In genomic region chr13:84649853-84650252, GRCh38 we compare ENCODE assay signal across 21 cellular contexts.
DNase-seq lines count a peak whose midpoint lies in the region; ATAC-seq and TF ChIP-seq lines count a peak whose summit lies in the region.
"Had no signal": no experiment of that assay in that cellular context is flagged by ENCODE, and none has a peak within 500 bp of the region (broad histone marks: within the 10 kb centered on the region; RNA-seq: fewer than 3 reads in every experiment).

No MANE protein-coding gene starts in this region.

- H3K36me3 ChIP-seq in mammary epithelial cell (ENCODE audit: insufficient read depth, low read length) (no peaks in the 10 kb centered on the region), osteoblast (ENCODE audit: insufficient read depth, low read length) (no peaks in the 10 kb centered on the region)
- H3K36me3 ChIP-seq: thoracic aorta had no signal

- BruUV-seq in mammary epithelial cell (replicated peaks; lab: Mats Ljungman, UMichigan) (no TSS peak), MCF 10A (replicated peaks; lab: Mats Ljungman, UMichigan) (no TSS peak)

- dilution Hi-C loops in mammary epithelial cell (cut with HindIII; ENCODE audit: low sequenced_read_pairs) = no loop called here

- WGBS in mammary epithelial cell (ENCODE audit: low coverage, missing lambda C conversion rate) = 57% methylated on average over 4 of the region's 4 CpGs

- no peak overlapping the region for H3K4me3 ChIP-seq in mammary epithelial cell (replicated peaks in 1 of 3; ENCODE audit: insufficient read depth in 1 of 3, low read depth in 2 of 3, low read length in 3 of 3)
- no peak overlapping the region for H3K4me3 ChIP-seq in fibroblast of pulmonary artery (replicated peaks; ENCODE audit: low read depth, low read length)
- H3K4me3 ChIP-seq in osteoblast (ENCODE audit: insufficient read depth, low read length) = no peak overlapping the region
- H3K4me3 ChIP-seq: thoracic aorta had no signal

- no peak overlapping the region for H3K9ac ChIP-seq in mammary epithelial cell (ENCODE audit: insufficient read depth, low read length)
- H3K9ac ChIP-seq: parathyroid adenoma had no signal

- in situ Hi-C loops in mammary epithelial cell (cut with MboI; ENCODE audit: low sequenced_read_pairs in 2 of 2) = no loop called here

- H3K27ac Mint-ChIP-seq in MCF 10A (ENCODE audit: low read depth, unreplicated experiment) = no peak overlapping the region
- no peak overlapping the region for H3K27ac Mint-ChIP-seq in activated T-helper 2 cell treated with anti-CD3 and anti-CD28 coated beads, Interferon-gamma antibody, Interleukin-2, Interleukin-4, amounts not matched to agents 10 μg/mL and 5 μg/mL and 100 μg/mL, durations not matched to agents 14 hours and 24 hours and 36 hours
- H3K27ac Mint-ChIP-seq: CD14-positive monocyte; dendritic cell treated with granulocyte-macrophage colony-stimulating factor and Interleukin-4, amounts not matched to agents 40 ng/mL and 50 ng/mL, for 4 days; natural killer cell; stimulated activated naive B cell treated with anti-CD40 and anti-IgM and Interleukin-4, amounts not matched to agents 10 μg/mL and 1 μg/mL and 100 μg/mL, for 72 hours; T-cell had no signal

- CTCF ChIA-PET in mammary epithelial cell (lab: Charles Lee; ENCODE audit: low non-redundant PET) = no interaction called here
- CTCF ChIA-PET in MCF 10A (lab: Yijun Ruan, JAX) = no interaction called here

- H3K79me2 ChIP-seq in mammary epithelial cell (ENCODE audit: insufficient read depth, low read length) = no peaks in the 10 kb centered on the region
- no peaks in the 10 kb centered on the region for H3K79me2 ChIP-seq in osteoblast (ENCODE audit: insufficient read depth, low read length)
- H3K79me2 ChIP-seq: parathyroid adenoma had no signal

- TF ChIP-seq CTCF in mammary epithelial cell (conservative IDR thresholded peaks at IDR 0.05 in 1 of 2, IDR thresholded peaks at IDR 0.05 in 1 of 2; ENCODE audit: extremely low read depth in 1 of 2, insufficient read depth in 1 of 2, low read depth in 1 of 2, low read length in 2 of 2) (no peak), MCF 10A (IDR thresholded peaks at IDR 0.05; ENCODE audit: unreplicated experiment) (no peak), fibroblast of pulmonary artery (IDR thresholded peaks at IDR 0.05; ENCODE audit: low read length, missing control alignments) (no peak), osteoblast (IDR thresholded peaks at IDR 0.05; ENCODE audit: extremely low read depth, low read depth, low read length) (no peak)

- no peaks in the 10 kb centered on the region for H4K20me1 ChIP-seq in mammary epithelial cell (ENCODE audit: insufficient read depth, low read length)
- no peaks in the 10 kb centered on the region for H4K20me1 ChIP-seq in osteoblast (ENCODE audit: insufficient read depth, low read length)

- intact Hi-C loops in mammary epithelial cell (cut with micrococcal nuclease) (no loop called here), MCF 10A (cut with micrococcal nuclease) (no loop called here)
- intact Hi-C loops in activated T-helper 2 cell treated with anti-CD3 and anti-CD28 coated beads, Interferon-gamma antibody, Interleukin-2, Interleukin-4, amounts not matched to agents 10 μg/mL and 5 μg/mL and 100 μg/mL, durations not matched to agents 14 hours and 24 hours and 36 hours (cut with micrococcal nuclease) = no loop called here

- H2AFZ ChIP-seq in mammary epithelial cell (ENCODE audit: low read depth, low read length) = no peak overlapping the region
- H2AFZ ChIP-seq in osteoblast (ENCODE audit: low read length) = peak overlapping the region; percentile 16
- H2AFZ ChIP-seq: parathyroid adenoma had no signal

- no peak overlapping the region for H3K4me3 Mint-ChIP-seq in MCF 10A (ENCODE audit: unreplicated experiment)
- no peak overlapping the region for H3K4me3 Mint-ChIP-seq in activated T-cell treated with anti-CD3 and anti-CD28 coated beads, Interleukin-2, amount 50 U/mL, for 4 hours
- H3K4me3 Mint-ChIP-seq in activated T-helper 2 cell treated with anti-CD3 and anti-CD28 coated beads, Interferon-gamma antibody, Interleukin-2, Interleukin-4, amounts not matched to agents 10 μg/mL and 5 μg/mL and 100 μg/mL, durations not matched to agents 14 hours and 24 hours and 36 hours (ENCODE audit: low read depth) = no peak overlapping the region
- H3K4me3 Mint-ChIP-seq: CD14-positive monocyte; dendritic cell treated with granulocyte-macrophage colony-stimulating factor and Interleukin-4, amounts not matched to agents 40 ng/mL and 50 ng/mL, for 4 days; natural killer cell; stimulated activated naive B cell treated with anti-CD40 and anti-IgM and Interleukin-4, amounts not matched to agents 10 μg/mL and 1 μg/mL and 100 μg/mL, for 72 hours; T-cell had no signal

- H3K27me3 ChIP-seq in mammary epithelial cell (ENCODE audit: insufficient read depth, low read length) = no peaks in the 10 kb centered on the region
- H3K27me3 ChIP-seq in osteoblast (ENCODE audit: insufficient read depth, low read length) = no peaks in the 10 kb centered on the region

- H3K9me3 Mint-ChIP-seq in MCF 10A (ENCODE audit: unreplicated experiment) = peaks cover 7% of the 10 kb centered on the region
- H3K9me3 Mint-ChIP-seq in activated T-cell treated with anti-CD3 and anti-CD28 coated beads, Interleukin-2, amount 50 U/mL, for 4 hours = no peaks in the 10 kb centered on the region
- H3K9me3 Mint-ChIP-seq in activated T-helper 2 cell treated with anti-CD3 and anti-CD28 coated beads, Interferon-gamma antibody, Interleukin-2, Interleukin-4, amounts not matched to agents 10 μg/mL and 5 μg/mL and 100 μg/mL, durations not matched to agents 14 hours and 24 hours and 36 hours = no peaks in the 10 kb centered on the region
- H3K9me3 Mint-ChIP-seq: dendritic cell treated with granulocyte-macrophage colony-stimulating factor and Interleukin-4, amounts not matched to agents 40 ng/mL and 50 ng/mL, for 4 days had no signal

- H3K36me3 Mint-ChIP-seq in MCF 10A (ENCODE audit: insufficient read depth, unreplicated experiment) = peaks cover 7% of the 10 kb centered on the region
- no peaks in the 10 kb centered on the region for H3K36me3 Mint-ChIP-seq in activated T-cell treated with anti-CD3 and anti-CD28 coated beads, Interleukin-2, amount 50 U/mL, for 4 hours (ENCODE audit: insufficient read depth)
- H3K36me3 Mint-ChIP-seq in activated T-helper 2 cell treated with anti-CD3 and anti-CD28 coated beads, Interferon-gamma antibody, Interleukin-2, Interleukin-4, amounts not matched to agents 10 μg/mL and 5 μg/mL and 100 μg/mL, durations not matched to agents 14 hours and 24 hours and 36 hours (ENCODE audit: low read depth) = no peaks in the 10 kb centered on the region
- H3K36me3 Mint-ChIP-seq: CD14-positive monocyte; natural killer cell; stimulated activated naive B cell treated with anti-CD40 and anti-IgM and Interleukin-4, amounts not matched to agents 10 μg/mL and 1 μg/mL and 100 μg/mL, for 72 hours; T-cell had no signal

- no peaks in the 10 kb centered on the region for H3K27me3 Mint-ChIP-seq in MCF 10A (ENCODE audit: insufficient read depth, unreplicated experiment)
- no peaks in the 10 kb centered on the region for H3K27me3 Mint-ChIP-seq in activated T-cell treated with anti-CD3 and anti-CD28 coated beads, Interleukin-2, amount 50 U/mL, for 4 hours (ENCODE audit: low read depth)
- no peaks in the 10 kb centered on the region for H3K27me3 Mint-ChIP-seq in activated T-helper 2 cell treated with anti-CD3 and anti-CD28 coated beads, Interferon-gamma antibody, Interleukin-2, Interleukin-4, amounts not matched to agents 10 μg/mL and 5 μg/mL and 100 μg/mL, durations not matched to agents 14 hours and 24 hours and 36 hours (ENCODE audit: low read depth)
- H3K27me3 Mint-ChIP-seq: dendritic cell treated with granulocyte-macrophage colony-stimulating factor and Interleukin-4, amounts not matched to agents 40 ng/mL and 50 ng/mL, for 4 days; stimulated activated naive B cell treated with anti-CD40 and anti-IgM and Interleukin-4, amounts not matched to agents 10 μg/mL and 1 μg/mL and 100 μg/mL, for 72 hours; T-cell had no signal

- POLR2A ChIA-PET in MCF 10A (lab: Yijun Ruan, JAX) = no interaction called here

- ATAC-seq in activated T-cell treated with anti-CD3 and anti-CD28 coated beads, Interleukin-2, amount 50 U/mL, for 4 hours = no peak
- ATAC-seq: natural killer cell; stimulated activated naive B cell treated with anti-CD40 and anti-IgM and Interleukin-4, amounts not matched to agents 10 μg/mL and 1 μg/mL and 100 μg/mL, for 72 hours; T-cell had no signal

- no peaks in the 10 kb centered on the region for H3K9me3 ChIP-seq in mammary epithelial cell (replicated peaks; ENCODE audit: insufficient read depth, low read length)
- H3K9me3 ChIP-seq in osteoblast (ENCODE audit: low read depth, low read length) = no peaks in the 10 kb centered on the region
- H3K9me3 ChIP-seq: thoracic aorta had no signal

- H3K4me1 ChIP-seq in mammary epithelial cell (ENCODE audit: insufficient read depth, low read length) (peaks cover 12% of the 10 kb centered on the region), osteoblast (ENCODE audit: insufficient read depth, low read length) (peaks cover 16% of the 10 kb centered on the region)
- H3K4me1 ChIP-seq: parathyroid adenoma had no signal

- no peak overlapping the region for H3K27ac ChIP-seq in mammary epithelial cell (ENCODE audit: insufficient read depth, low read depth, low read length)
- no peak overlapping the region for H3K27ac ChIP-seq in osteoblast (ENCODE audit: low read depth, low read length)
- H3K27ac ChIP-seq: parathyroid adenoma, thoracic aorta had no signal

- H3K4me2 ChIP-seq in mammary epithelial cell (ENCODE audit: insufficient read depth, low read depth, low read length) = peak overlapping the region; percentile 21
- no peak overlapping the region for H3K4me2 ChIP-seq in osteoblast (ENCODE audit: insufficient read depth, low read length)

- DNase-seq in mammary epithelial cell (peak; percentile 42), MCF 10A (ENCODE audit: unreplicated experiment) (no peak), NCI-H226 (peak; percentile 37), fibroblast of pulmonary artery (ENCODE audit: low read depth) (peak; percentile 11), osteoblast (ENCODE audit: insufficient read length, low spot score, missing footprints) (no peak)
- DNase-seq in activated CD4-positive, alpha-beta T cell treated with anti-CD3 and anti-CD28 coated beads for 48 hours = no peak
- no peak for DNase-seq in activated T-cell treated with anti-CD3 and anti-CD28 coated beads, Interleukin-2, amount 50 U/mL, for 4 hours
- DNase-seq in activated T-helper 2 cell treated with anti-CD3 and anti-CD28 coated beads, Interferon-gamma antibody, Interleukin-2, Interleukin-4, amounts not matched to agents 10 μg/mL and 5 μg/mL and 100 μg/mL, durations not matched to agents 14 hours and 24 hours and 36 hours (ENCODE audit: low spot score) = no peak
- DNase-seq: activated gamma-delta T cell; foreskin melanocyte; GDM1; natural killer cell; NCI-H1105 treated with DMSO at 0.1 percent for 48 hours; NCI-H2107; NCI-H510A treated with DMSO at 0.1 percent for 48 hours; stimulated activated naive B cell treated with anti-CD40 and anti-IgM and Interleukin-4, amounts not matched to agents 10 μg/mL and 1 μg/mL and 100 μg/mL, for 72 hours; T-cell had no signal

- no peaks in the 10 kb centered on the region for H3K4me1 Mint-ChIP-seq in MCF 10A (ENCODE audit: insufficient read depth, unreplicated experiment)
- H3K4me1 Mint-ChIP-seq in activated T-cell treated with anti-CD3 and anti-CD28 coated beads, Interleukin-2, amount 50 U/mL, for 4 hours (ENCODE audit: low read depth) = no peaks in the 10 kb centered on the region
- no peaks in the 10 kb centered on the region for H3K4me1 Mint-ChIP-seq in activated T-helper 2 cell treated with anti-CD3 and anti-CD28 coated beads, Interferon-gamma antibody, Interleukin-2, Interleukin-4, amounts not matched to agents 10 μg/mL and 5 μg/mL and 100 μg/mL, durations not matched to agents 14 hours and 24 hours and 36 hours (ENCODE audit: low read depth)
- H3K4me1 Mint-ChIP-seq: natural killer cell; stimulated activated naive B cell treated with anti-CD40 and anti-IgM and Interleukin-4, amounts not matched to agents 10 μg/mL and 1 μg/mL and 100 μg/mL, for 72 hours; T-cell had no signal

Comparison
In these comparisons a context has a peak if more than half of its experiments do, and no peak if none do; other contexts are left out.
1. DNase-seq: peak in mammary epithelial cell (single experiment), NCI-H226 (single experiment) and fibroblast of pulmonary artery (single experiment); none in MCF 10A (single experiment), osteoblast (single experiment), activated CD4-positive, alpha-beta T cell treated with anti-CD3 and anti-CD28 coated beads for 48 hours (single experiment), activated T-cell treated with anti-CD3 and anti-CD28 coated beads, Interleukin-2, amount 50 U/mL, for 4 hours (single experiment) and activated T-helper 2 cell treated with anti-CD3 and anti-CD28 coated beads, Interferon-gamma antibody, Interleukin-2, Interleukin-4, amounts not matched to agents 10 μg/mL and 5 μg/mL and 100 μg/mL, durations not matched to agents 14 hours and 24 hours and 36 hours (single experiment).